14 cellular contexts compared by ENCODE assay signal in the genomic region with DNA sequence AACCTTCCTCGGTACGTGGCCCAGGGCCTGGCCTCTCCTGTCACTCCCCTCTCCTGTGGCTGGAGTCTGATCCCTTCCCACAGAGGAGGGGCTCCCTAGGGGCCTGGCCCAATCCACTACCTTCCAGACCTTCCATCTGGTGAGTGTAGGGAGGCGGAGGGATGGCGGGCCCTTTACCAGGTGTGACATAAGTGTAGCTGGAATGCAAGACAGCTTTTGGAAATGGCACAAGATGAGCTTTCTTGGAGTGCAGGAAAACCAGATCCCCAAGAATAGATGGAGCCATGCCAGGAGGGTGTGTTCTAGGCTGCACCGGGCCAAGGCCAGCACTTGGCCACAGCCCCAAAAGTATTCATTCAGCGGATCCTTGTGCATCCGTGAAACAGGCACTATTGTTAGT. TPM values are rescaled to one million over a fixed set of nuclear protein-coding genes. Genes with fewer than 3 reads are reported as not detected.
DNase-seq lines count a peak whose midpoint lies in the region; ATAC-seq, FAIRE-seq and TF ChIP-seq lines count a peak whose summit lies in the region.
"Had no signal": no experiment of that assay in that cellular context is flagged by ENCODE, and none has a peak within 500 bp of the region (broad histone marks: within the 10 kb centered on the region; RNA-seq: fewer than 3 reads in every experiment).

No MANE protein-coding gene starts in this region.

- intact Hi-C loops in heart right ventricle (cut with DNase I): loop anchor here in 6 of 10 donors (2.0 to 10.0 kb wide), 3 partner anchors 50 to 630 kb away; no protein-coding TSS in a partner anchor

- H4K20me1 ChIP-seq in GM23338 (replicated peaks; ENCODE audit: insufficient read depth): 0 out of 2 replicates have a peak, but pooled peaks cover 4% of the 10 kb centered on the region

- no peak overlapping the region for H3K27ac Mint-ChIP-seq in GM23338

- H3K36me3 Mint-ChIP-seq in GM23338 (ENCODE audit: low read depth): peaks cover 41% of the 10 kb centered on the region

- DNase-seq in GM23338 (ENCODE audit: low spot score): peak; percentile 48
- DNase-seq in WERI-Rb-1: peak; percentile 49
- peak in 1 of 2 donors; percentile 76 for DNase-seq in heart right ventricle
- peak; percentile 76 for DNase-seq in small intestine
- no peak for DNase-seq in H4 (ENCODE audit: low spot score)
- DNase-seq: activated CD8-positive, alpha-beta memory T cell treated with anti-CD3 and anti-CD28 coated beads for 24 hours; amniotic stem cell; gastrocnemius medialis; HCEC 1CT had no signal

- no peak overlapping the region for H2AFZ ChIP-seq in GM23338

- H3K4me1 ChIP-seq in GM23338 (ENCODE audit: insufficient read depth): peaks cover 19% of the 10 kb centered on the region
- H3K4me1 ChIP-seq in heart right ventricle: peaks cover 0 to 22% (median 20%) of the 10 kb centered on the region in 9 donors
- H3K4me1 ChIP-seq in small intestine (ENCODE audit: control insufficient read depth in 2 of 2, insufficient read depth in 1 of 2, low read depth in 1 of 2, low read length in 1 of 2): no peaks in the 10 kb centered on the region

- H3K9me3 ChIP-seq in WERI-Rb-1 (ENCODE audit: severe bottlenecking): no peaks in the 10 kb centered on the region
- no peaks in the 10 kb centered on the region for H3K9me3 ChIP-seq in heart right ventricle
- no peaks in the 10 kb centered on the region for H3K9me3 ChIP-seq in small intestine (ENCODE audit: control insufficient read depth, low read depth)
- H3K9me3 ChIP-seq: gastrocnemius medialis had no signal

- H3F3A ChIP-seq in GM23338 (replicated peaks; ENCODE audit: low read depth): 0 out of 2 replicates have a peak, but pooled peaks cover 6% of the 10 kb centered on the region

- no peaks in the 10 kb centered on the region for H3K9me3 Mint-ChIP-seq in GM23338

- no peak overlapping the region for H3K4me3 Mint-ChIP-seq in GM23338

- WGBS in heart right ventricle, 2 donors: 30 to 38% methylated on average over 7 of the region's 7 CpGs
- WGBS in small intestine, 3 donors: 22 to 38% (median 26%) methylated on average over 7 of the region's 7 CpGs

- H3K27ac ChIP-seq in GM23338 (ENCODE audit: low read depth): peak overlapping the region; percentile 63; the same call in 1 of the 2 replicates
- H3K27ac ChIP-seq in WERI-Rb-1: no peak overlapping the region
- H3K27ac ChIP-seq in heart right ventricle: peak overlapping the region in 3 of 10 donors; percentile 30 to 44 (median 35)
- H3K27ac ChIP-seq in small intestine (ENCODE audit: low read depth in 1 of 2, low read length in 1 of 2): no peak overlapping the region
- H3K27ac ChIP-seq: SK-N-MC had no signal

- peaks cover 22% of the 10 kb centered on the region for H3K27me3 Mint-ChIP-seq in GM23338 (ENCODE audit: insufficient read depth, low read depth, poor library complexity)

- TF ChIP-seq CTCF in GM23338 (conservative IDR thresholded peaks at IDR 0.05; ENCODE audit: low read depth in 2 of 2) (no peak), WERI-Rb-1 (IDR thresholded peaks at IDR 0.05; ENCODE audit: low read depth, low read length) (no peak), heart right ventricle (IDR thresholded peaks at IDR 0.05) (no peak)

- H3K27me3 ChIP-seq in GM23338 (ENCODE audit: insufficient read depth) (no peaks in the 10 kb centered on the region), WERI-Rb-1 (ENCODE audit: insufficient read depth, low read depth, severe bottlenecking) (no peaks in the 10 kb centered on the region), heart right ventricle (no peaks in the 10 kb centered on the region), small intestine (ENCODE audit: control insufficient read depth in 2 of 2, insufficient read depth in 2 of 2, low read length in 2 of 2) (no peaks in the 10 kb centered on the region)
- H3K27me3 ChIP-seq: gastrocnemius medialis had no signal

- ATAC-seq in GM23338 (peak; percentile 21), heart right ventricle (peak; percentile 45 to 82 (median 63)), HG03354 (IDR thresholded peaks at IDR 0.05; ENCODE audit: poor library complexity, severe bottlenecking, unreplicated experiment) (no peak), HG02571 (IDR thresholded peaks at IDR 0.05; ENCODE audit: unreplicated experiment) (no peak), GM18858 (IDR thresholded peaks at IDR 0.05; ENCODE audit: unreplicated experiment) (no peak)

- peak overlapping the region; percentile 70; the same call in 1 of the 2 replicates for H3K4me2 ChIP-seq in GM23338

- FAIRE-seq in small intestine (lab: Jason Lieb, UNC): no peak
- FAIRE-seq: D721Med had no signal

- H3K4me3 ChIP-seq in GM23338: no peak overlapping the region
- no peak overlapping the region for H3K4me3 ChIP-seq in WERI-Rb-1 (ENCODE audit: low read depth, low read length)
- no peak overlapping the region for H3K4me3 ChIP-seq in heart right ventricle
- no peak overlapping the region for H3K4me3 ChIP-seq in small intestine (ENCODE audit: low read depth in 1 of 2, low read length in 2 of 2)
- H3K4me3 ChIP-seq: gastrocnemius medialis, SK-N-MC had no signal

- no peaks in the 10 kb centered on the region for H3K9me2 ChIP-seq in GM23338 (ENCODE audit: insufficient read depth)

- H3K79me2 ChIP-seq in GM23338 (replicated peaks; ENCODE audit: insufficient read depth): no peaks in the 10 kb centered on the region

- H3K36me3 ChIP-seq in GM23338 (ENCODE audit: insufficient read depth) (0 out of 2 replicates have a peak, but pooled peaks cover 6% of the 10 kb centered on the region), WERI-Rb-1 (no peaks in the 10 kb centered on the region), heart right ventricle (peaks cover 0 to 35% (median 0%) of the 10 kb centered on the region in 9 donors), small intestine (ENCODE audit: control insufficient read depth in 2 of 2, insufficient read depth in 2 of 2, low read length in 2 of 2) (no peaks in the 10 kb centered on the region)
- H3K36me3 ChIP-seq: gastrocnemius medialis had no signal

- peaks cover 22% of the 10 kb centered on the region for H3K4me1 Mint-ChIP-seq in GM23338

TF ChIP-seq in GM23338, 12 proteins besides CTCF, POLR2A, EP300 and RAD21 (continues in another document):
- TF ChIP-seq JUNB (IDR thresholded peaks at IDR 0.05; ENCODE audit: unreplicated experiment): no peak
- no peak for TF ChIP-seq EZH2 (IDR thresholded peaks at IDR 0.05; ENCODE audit: low read depth, unreplicated experiment)
- TF ChIP-seq, protein P1, sequence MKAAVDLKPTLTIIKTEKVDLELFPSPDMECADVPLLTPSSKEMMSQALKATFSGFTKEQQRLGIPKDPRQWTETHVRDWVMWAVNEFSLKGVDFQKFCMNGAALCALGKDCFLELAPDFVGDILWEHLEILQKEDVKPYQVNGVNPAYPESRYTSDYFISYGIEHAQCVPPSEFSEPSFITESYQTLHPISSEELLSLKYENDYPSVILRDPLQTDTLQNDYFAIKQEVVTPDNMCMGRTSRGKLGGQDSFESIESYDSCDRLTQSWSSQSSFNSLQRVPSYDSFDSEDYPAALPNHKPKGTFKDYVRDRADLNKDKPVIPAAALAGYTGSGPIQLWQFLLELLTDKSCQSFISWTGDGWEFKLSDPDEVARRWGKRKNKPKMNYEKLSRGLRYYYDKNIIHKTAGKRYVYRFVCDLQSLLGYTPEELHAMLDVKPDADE (IDR thresholded peaks at IDR 0.05): no peak

RNA-seq across cellular contexts. Expression of a gene that starts 30.1 kb away (rescaled TPM):
- total RNA-seq in GM23338 (2014; rRNA removed; shearing (Covaris generic)): 0.74 and 2.5 TPM in 2 replicates
- 0.43 and 0.70 TPM in 2 replicates for polyA plus RNA-seq in GM23338 (2016; fragmentation: Nextera tagmentation; extraction: Ambion mirVana)
- total RNA-seq in heart right ventricle: 100 to 1,000 TPM; 107 to 267 (median 162) TPM
- polyA plus RNA-seq in heart right ventricle: 10 to 100 TPM; 67.1 to 70.6 TPM
- 100 to 1,000 TPM in 1 of 3 donors, 1 to 10 TPM in 2; 1.3 to 107 (median 5.4) TPM for polyA plus RNA-seq in small intestine
- 366 and 374 TPM in 2 replicates for total RNA-seq in H4 (2014; rRNA removed; shearing (Covaris generic))

RNA-seq across cellular contexts. Expression of a gene that starts 32.0 kb away (rescaled TPM):
- 309 and 364 TPM in 2 replicates for total RNA-seq in GM23338 (2014; rRNA removed; shearing (Covaris generic))
- polyA plus RNA-seq in GM23338 (2016; fragmentation: Nextera tagmentation; extraction: Ambion mirVana): 177 and 235 TPM in 2 replicates
- total RNA-seq in heart right ventricle: 100 to 1,000 TPM in 6 of 10 donors, 10 to 100 TPM in 4; 26.0 to 361 (median 109) TPM
- 100 to 1,000 TPM in 1 of 2 donors, 10 to 100 TPM in 1; 75.4 to 171 TPM for polyA plus RNA-seq in heart right ventricle
- polyA plus RNA-seq in small intestine: 10 to 100 TPM in 2 of 3 donors, 1 to 10 TPM in 1; 9.8 to 98.7 (median 14.1) TPM
- 11.6 and 14.7 TPM in 2 replicates for total RNA-seq in H4 (2014; rRNA removed; shearing (Covaris generic))

Comparison
In these comparisons a context has a peak if more than half of its experiments do, and no peak if none do; other contexts are left out.
1. ATAC-seq: peak in GM23338 (single experiment) and heart right ventricle (8 of 8); none in HG03354 (single experiment), HG02571 (single experiment) and GM18858 (single experiment).
2. RNA of a gene that starts 30.1 kb away (total RNA-seq): 366 to 374 TPM in H4 and 107 to 267 TPM in heart right ventricle; 0.74 to 2.5 TPM in GM23338; every median in the first group is over 10 times any median in the second.